ENCODE assay signal across 21 cellular contexts in the genomic region with DNA sequence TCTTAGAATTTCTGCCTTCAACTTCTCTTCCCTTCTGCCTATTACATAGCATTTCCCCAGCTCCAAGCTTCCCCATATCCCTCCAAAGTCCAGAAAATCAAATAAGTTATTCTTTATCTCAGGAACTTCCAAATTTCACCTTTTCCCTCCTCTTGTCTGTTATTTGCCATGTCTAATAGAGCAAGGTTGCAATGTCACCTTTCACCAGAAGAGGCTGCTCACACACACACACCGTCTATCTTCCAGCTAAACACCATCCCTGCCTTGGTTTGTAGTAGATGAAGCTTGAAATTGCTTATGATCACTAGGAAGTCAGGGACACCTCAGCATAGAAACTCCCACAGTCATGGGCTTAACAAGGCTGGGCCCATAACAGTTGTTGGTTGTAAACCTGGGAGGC. TPM values are rescaled to one million over a fixed set of nuclear protein-coding genes. Genes with fewer than 3 reads are reported as not detected.
DNase-seq lines count a peak whose midpoint lies in the region; ATAC-seq and TF ChIP-seq lines count a peak whose summit lies in the region.
"Had no signal": no experiment of that assay in that cellular context is flagged by ENCODE, and none has a peak within 500 bp of the region (broad histone marks: within the 10 kb centered on the region; RNA-seq: fewer than 3 reads in every experiment).

No MANE protein-coding gene starts in this region.

- no peaks in the 10 kb centered on the region for H3K36me3 ChIP-seq in DND-41 (ENCODE audit: insufficient read depth, low read length)
- no peaks in the 10 kb centered on the region for H3K36me3 ChIP-seq in HCT116 (ENCODE audit: control insufficient read depth in 1 of 2, insufficient read depth in 2 of 2, low read length in 2 of 2)
- H3K36me3 ChIP-seq: transverse colon had no signal

- H3K9me3 ChIP-seq in DND-41 (ENCODE audit: insufficient read depth, low read length, severe bottlenecking), result peaks cover 8% of the 10 kb centered on the region
- H3K9me3 ChIP-seq in HCT116 (ENCODE audit: control insufficient read depth in 1 of 2, insufficient read depth in 1 of 2, low read depth in 1 of 2, low read length in 2 of 2), result peaks cover 11 to 16% of the 10 kb centered on the region in 2 experiments; a peak in 3 of 4 replicates
- H3K9me3 ChIP-seq: Caco-2 had no signal

- RAD21 ChIA-PET in HCT116 (lab: Charles Lee; ENCODE audit: low non-redundant PET in 1 of 2, low total read pairs in 2 of 2, uncharacterized antibody in 2 of 2, unreplicated experiment in 2 of 2), result no interaction called here

- H3K9me2 ChIP-seq in HCT116 (ENCODE audit: insufficient read depth), result no peaks in the 10 kb centered on the region

- no peaks in the 10 kb centered on the region for H3K79me2 ChIP-seq in DND-41 (ENCODE audit: insufficient read depth, low read length)
- H3K79me2 ChIP-seq in HCT116 (ENCODE audit: insufficient read depth, low read length), result no peaks in the 10 kb centered on the region

- no peak for TF ChIP-seq RAD21 in HCT116 (IDR thresholded peaks at IDR 0.05; ENCODE audit: low read depth)

- H3K4me3 ChIP-seq in DND-41 (ENCODE audit: low read depth in 1 of 2, low read length in 2 of 2) (no peak overlapping the region), HCT116 (replicated peaks in 1 of 2; ENCODE audit: low read depth in 1 of 2, low read length in 2 of 2) (no peak overlapping the region)
- H3K4me3 ChIP-seq: transverse colon had no signal

- no peak for TF ChIP-seq POLR2A in HCT116 (IDR thresholded peaks at IDR 0.05; ENCODE audit: borderline replicate concordance, extremely low read depth, insufficient read depth, insufficient read length)

- intact Hi-C loops in HCT116 (cut with micrococcal nuclease), result no loop called here

- H3K9ac ChIP-seq in DND-41 (ENCODE audit: low read depth, low read length), result no peak overlapping the region
- no peak overlapping the region for H3K9ac ChIP-seq in HCT116 (ENCODE audit: low read length)

- POLR2A ChIA-PET in HCT116 (lab: Charles Lee), result no interaction called here

- H3K4me2 ChIP-seq in DND-41 (ENCODE audit: insufficient read depth, low read length) (no peak overlapping the region), HCT116 (ENCODE audit: low read length) (no peak overlapping the region)

- peak; percentile 6 for DNase-seq in DND-41
- DNase-seq in HCT116 (ENCODE audit: low read depth, low spot score), result peak; percentile 42
- peak; percentile 12 for DNase-seq in SK-MEL-5 (ENCODE audit: low read depth, low spot score)
- no peak for DNase-seq in foreskin keratinocyte
- no peak for DNase-seq in activated T-cell treated with anti-CD3 and anti-CD28 coated beads for 4 hours
- DNase-seq in NCI-H2029 (lab: John Stamatoyannopoulos, UW), result no peak
- DNase-seq in central memory CD4-positive, alpha-beta T cell, result no peak
- DNase-seq: activated naive CD8-positive, alpha-beta T cell treated with anti-CD3 and anti-CD28 coated beads, Interleukin-2, amount 10 ng/mL, durations not matched to agents 7 days and 5 days; kidney glomerular epithelial cell; NCI-H1092 treated with DMSO at 0.1 percent for 48 hours; NCI-H526 treated with DMSO at 0.1 percent for 48 hours; SIG-M5; stimulated activated naive CD8-positive, alpha-beta T cell treated with anti-CD3 and anti-CD28 coated beads, Interleukin-15, amount 100 ng/mL, for 72 hours; transverse colon had no signal

- H2AFZ ChIP-seq in DND-41 (ENCODE audit: low read depth, low read length), result no peak overlapping the region
- H2AFZ ChIP-seq in HCT116 (ENCODE audit: low read depth, low read length, poor library complexity, severe bottlenecking), result no peak overlapping the region

- no peak overlapping the region for H3K27ac ChIP-seq in DND-41 (ENCODE audit: low read length)
- H3K27ac ChIP-seq in HCT116 (ENCODE audit: low read depth, low read length), result no peak overlapping the region
- H3K27ac ChIP-seq in foreskin keratinocyte, result no peak overlapping the region
- H3K27ac ChIP-seq: transverse colon had no signal

- in situ Hi-C loops in SK-MEL-5 (cut with HindIII; ENCODE audit: low pct_unique_long_range_greater_than_20kb, low sequenced_read_pairs), result no loop called here

- no TSS peak for BruUV-seq in HCT116 (replicated peaks; lab: Mats Ljungman, UMichigan)

- ATAC-seq in DND-41 (ENCODE audit: insufficient read depth, low read depth) (no peak), HCT116 (peak; percentile 57; the same call in 1 of the 2 replicates), foreskin keratinocyte (no peak), HG03342 (IDR thresholded peaks at IDR 0.05; ENCODE audit: unreplicated experiment) (no peak)
- ATAC-seq: natural killer cell treated with Interleukin-12 subunit alpha and Interleukin-12 subunit beta and Interleukin-15 and Interleukin-18, amount 100 ng/mL, for 72 hours; stimulated activated naive CD8-positive, alpha-beta T cell treated with anti-CD3 and anti-CD28 coated beads, Interleukin-15, amount 100 ng/mL, for 72 hours had no signal

- H3K27me3 ChIP-seq in DND-41 (ENCODE audit: insufficient read depth, low read length, poor library complexity), result no peaks in the 10 kb centered on the region
- no peaks in the 10 kb centered on the region for H3K27me3 ChIP-seq in HCT116 (ENCODE audit: insufficient read depth, low read length)
- no peaks in the 10 kb centered on the region for H3K27me3 ChIP-seq in foreskin keratinocyte

- no peaks in the 10 kb centered on the region for H4K20me1 ChIP-seq in DND-41 (ENCODE audit: insufficient read depth, low read length)
- no peaks in the 10 kb centered on the region for H4K20me1 ChIP-seq in HCT116 (ENCODE audit: insufficient read depth)

- TF ChIP-seq CTCF in DND-41 (IDR thresholded peaks at IDR 0.05; ENCODE audit: borderline replicate concordance, extremely low read depth, low read length, poor library complexity, severe bottlenecking) (peak; percentile 47), HCT116 (IDR thresholded peaks at IDR 0.05 in 2 of 3, conservative IDR thresholded peaks at IDR 0.05 in 1 of 3; ENCODE audit: borderline replicate concordance in 1 of 3, insufficient read depth in 1 of 3, low read depth in 2 of 3, low read length in 2 of 3) (peak; percentile 6 to 64 (median 63); a peak in 4 of 6 replicates), foreskin keratinocyte (conservative IDR thresholded peaks at IDR 0.05) (peak; percentile 38)

- CTCF ChIA-PET in HCT116 (lab: Charles Lee), result interaction anchor here (0.6 kb wide), 1 partner anchor 33 kb away, joined by 3 read pairs; no protein-coding TSS in a partner anchor

- H3K4me1 ChIP-seq in DND-41 (ENCODE audit: insufficient read depth, low read length) (no peaks in the 10 kb centered on the region), HCT116 (ENCODE audit: control insufficient read depth in 1 of 2, insufficient read depth in 2 of 2, low read length in 2 of 2) (no peaks in the 10 kb centered on the region), foreskin keratinocyte (no peaks in the 10 kb centered on the region)
- H3K4me1 ChIP-seq: Caco-2, transverse colon had no signal

TF ChIP-seq in HCT116, 20 proteins besides CTCF, POLR2A, EP300 and RAD21:
- TF ChIP-seq ZFX (IDR thresholded peaks at IDR 0.05) (no peak), CBX3 (IDR thresholded peaks at IDR 0.05; ENCODE audit: low read depth) (peak; percentile 50; the same call in 1 of the 2 replicates)
TF ChIP-seq in HCT116: peak in this region for 1.

RNA-seq across cellular contexts. Expression of gene ZNRF4, which starts 48.4 kb away (rescaled TPM):
- not detected for total RNA-seq in HCT116 (2021; ENCODE audit: unreplicated experiment)
- not detected in 2 replicates for polyA plus RNA-seq in HCT116 (2012)
- not detected in 2 replicates for total RNA-seq in SK-MEL-5 (2014; rRNA removed; shearing (Covaris generic))
- not detected in 2 replicates for polyA plus RNA-seq in SK-MEL-5 (2015; cell fraction: cytosol; rRNA removed)
- not detected in 2 replicates for polyA plus RNA-seq in SK-MEL-5 (2015; cell fraction: nucleus; rRNA removed)
- total RNA-seq in foreskin keratinocyte, result not detected in 2 replicates
- not detected in 2 replicates for polyA plus RNA-seq in foreskin keratinocyte
- total RNA-seq: activated naive CD8-positive, alpha-beta T cell treated with anti-CD3 and anti-CD28 coated beads, Interleukin-2, amount 10 ng/mL, durations not matched to agents 7 days and 5 days; Caco-2; frontal cortex; mesenteric fat pad; natural killer cell treated with Interleukin-12 subunit alpha and Interleukin-12 subunit beta and Interleukin-15 and Interleukin-18, amount 100 ng/mL, for 72 hours; skeletal muscle tissue; T-helper 2 cell treated with Interferon-gamma antibody and Interleukin-4, amounts not matched to agents 100 ng/mL and 5 ng/mL, for 36 hours; transverse colon had no signal

Comparison
In these comparisons a context has a peak if more than half of its experiments do, and no peak if none do; other contexts are left out.
1. DNase-seq: peak in DND-41 (single experiment), HCT116 (single experiment) and SK-MEL-5 (single experiment); none in foreskin keratinocyte (0 of 2), activated T-cell treated with anti-CD3 and anti-CD28 coated beads for 4 hours (single experiment), NCI-H2029 (single experiment) and central memory CD4-positive, alpha-beta T cell (single experiment).
2. Peak in every context shown above with its lines, with median percentiles within 50 percentile points of each other: CTCF ChIP-seq.